In genomic region chr20:11786108-11786507, GRCh38 we compare ENCODE assay signal across 34 cellular contexts.
"Had no signal": no experiment of that assay in that cellular context is flagged by ENCODE, and none has a peak within 500 bp of the region (broad histone marks: within the 10 kb centered on the region; RNA-seq: fewer than 3 reads in every experiment).

No MANE protein-coding gene starts in this region.

- H3K9me3 ChIP-seq: body of pancreas, breast epithelium had no signal

- H3K4me3 ChIP-seq: body of pancreas, breast epithelium had no signal

- H3K36me3 ChIP-seq: brain microvascular endothelial cell, breast epithelium had no signal

- H3K27ac ChIP-seq: body of pancreas, brain microvascular endothelial cell, breast epithelium, VCaP had no signal

- DNase-seq: activated B cell treated with CpG ODN at 0.5 μM for 24 hours; activated CD4-positive, alpha-beta memory T cell treated with anti-CD3 and anti-CD28 coated beads for 36 hours; activated CD4-positive, alpha-beta T cell treated with anti-CD3 and anti-CD28 coated beads for 4 hours; activated CD4-positive, alpha-beta T cell treated with anti-CD3 and anti-CD28 coated beads, Interleukin-2, amount 10 ng/mL, durations not matched to agents 24 days and 14 days; activated CD4-positive, alpha-beta T cell treated with anti-CD3 and anti-CD28 coated beads, Interleukin-2, amount 50 U/mL, for 1 hour; activated CD4-positive, alpha-beta T cell treated with anti-CD3 and anti-CD28 coated beads, Interleukin-2, amount 50 U/mL, for 4 hours; activated CD4-positive, CD25-positive, alpha-beta regulatory T cell treated with anti-CD3 and anti-CD28 coated beads, Interleukin-2, amount 50 U/mL, for 72 hours; activated CD8-positive, alpha-beta memory T cell treated with anti-CD3 and anti-CD28 coated beads, Interleukin-2, amount 50 U/mL, for 4 hours; activated CD8-positive, alpha-beta T cell treated with anti-CD3 and anti-CD28 coated beads for 36 hours; activated effector memory CD4-positive, alpha-beta T cell treated with anti-CD3 and anti-CD28 coated beads, Interleukin-2, amount 50 U/mL, for 16 hours; activated gamma-delta T cell treated with Interleukin-2 at 50 U/mL for 16 hours; activated naive CD4-positive, alpha-beta T cell; activated naive CD4-positive, alpha-beta T cell treated with anti-CD3 and anti-CD28 coated beads for 36 hours; activated naive CD4-positive, alpha-beta T cell treated with anti-CD3 and anti-CD28 coated beads, Interleukin-2, amount 50 U/mL, for 16 hours; activated naive CD8-positive, alpha-beta T cell treated with anti-CD3 and anti-CD28 coated beads, Interleukin-2, amount 10 ng/mL, durations not matched to agents 7 days and 5 days; activated naive CD8-positive, alpha-beta T cell treated with anti-CD3 and anti-CD28 coated beads, Interleukin-2, amount 50 U/mL, for 24 hours; activated T-cell treated with anti-CD3 and anti-CD28 coated beads for 4 hours; activated T-cell treated with anti-CD3 and anti-CD28 coated beads, Interleukin-2, amount 50 U/mL, for 1 hour; activated T-cell treated with anti-CD3 and anti-CD28 coated beads, Interleukin-2, amount 50 U/mL, for 4 hours; activated T-cell treated with anti-CD3 and anti-CD28 coated beads, Interleukin-2, amount 50 U/mL, for 72 hours; amniotic stem cell; aorta; body of pancreas; brain microvascular endothelial cell; central memory CD4-positive, alpha-beta T cell; T-cell; T-helper 2 cell; T-helper 9 cell had no signal

- H3K4me1 ChIP-seq: body of pancreas, breast epithelium had no signal

- ATAC-seq: activated CD8-positive, alpha-beta T cell treated with anti-CD3 and anti-CD28 coated beads for 36 hours; activated naive CD4-positive, alpha-beta T cell treated with anti-CD3 and anti-CD28 coated beads, Interleukin-2, amount 50 U/mL, for 72 hours; activated naive CD8-positive, alpha-beta T cell treated with anti-CD3 and anti-CD28 coated beads, Interleukin-2, amount 50 U/mL, for 24 hours; activated T-cell treated with anti-CD3 and anti-CD28 coated beads, Interleukin-2, amount 50 U/mL, for 4 hours; activated T-cell treated with anti-CD3 and anti-CD28 coated beads, Interleukin-2, amount 50 U/mL, for 72 hours; activated T-helper 17 cell treated with anti-CD3 and anti-CD28 coated beads, Interleukin-2, amount 50 U/mL, for 72 hours; body of pancreas; T-cell had no signal

- FAIRE-seq: astrocyte, TTC549 had no signal

- H3K27me3 ChIP-seq: body of pancreas, brain microvascular endothelial cell, breast epithelium had no signal
